Comparison of ENCODE assay signal across 11 cellular contexts in the genomic region with DNA sequence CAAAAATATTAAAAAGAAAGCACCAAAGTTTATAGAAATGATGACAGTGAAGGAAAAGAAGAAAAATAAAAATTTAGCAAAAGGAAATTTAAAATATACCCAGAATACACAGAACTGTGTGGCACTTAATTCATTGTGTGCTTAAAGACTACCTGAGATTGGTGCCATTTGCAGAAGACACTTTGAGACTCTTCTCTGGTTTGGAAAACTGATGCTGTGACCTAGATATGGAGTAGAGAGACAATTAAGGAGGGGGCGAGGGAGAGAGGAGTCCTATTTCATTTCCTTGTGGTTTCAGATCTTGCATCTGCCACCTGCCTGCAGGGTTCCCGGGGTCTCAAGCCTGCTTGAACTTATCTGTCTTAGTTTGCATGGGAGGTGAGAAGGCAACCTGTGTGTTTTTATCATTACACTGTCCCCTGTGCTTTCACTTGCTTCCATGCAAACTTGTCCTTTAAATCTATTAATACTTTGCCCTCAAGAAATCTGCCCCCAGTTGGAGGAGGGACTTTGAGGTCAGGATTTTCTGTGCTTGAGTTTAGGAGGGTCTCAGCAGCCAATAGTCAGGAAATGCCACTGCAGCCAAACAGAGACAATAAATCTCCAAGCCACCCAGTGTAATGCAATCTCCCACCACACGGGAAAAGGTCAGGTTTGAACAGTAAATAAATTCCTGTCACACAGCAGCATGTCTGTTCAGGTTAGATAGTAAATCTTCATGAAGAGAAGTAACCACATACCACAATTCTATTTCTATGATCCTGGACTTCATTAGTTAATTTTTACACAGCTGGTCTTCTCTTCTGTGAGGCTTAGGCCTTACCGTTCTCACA.
DNase-seq lines count a peak whose midpoint lies in the region; FAIRE-seq and TF ChIP-seq lines count a peak whose summit lies in the region.
"Had no signal": no experiment of that assay in that cellular context is flagged by ENCODE, and none has a peak within 500 bp of the region (broad histone marks: within the 10 kb centered on the region; RNA-seq: fewer than 3 reads in every experiment).

No MANE protein-coding gene starts in this region.

- H2AFZ ChIP-seq in Loucy (ENCODE audit: low read length) (0 out of 2 replicates have a peak overlapping the region, but pooled peaks have one; percentile 24), neuronal stem cell (ENCODE audit: low read length) (peak overlapping the region; percentile 56)

- H2BK15ac ChIP-seq in neuronal stem cell (ENCODE audit: low read length): no peak overlapping the region

- H3K79me1 ChIP-seq in neuronal stem cell (ENCODE audit: low read depth, low read length): no peaks in the 10 kb centered on the region

- no peaks in the 10 kb centered on the region for H3K9me2 ChIP-seq in Loucy (replicated peaks; ENCODE audit: low read depth, low read length)

- H3F3A ChIP-seq in Loucy (ENCODE audit: low read depth): no peaks in the 10 kb centered on the region

- H3K23ac ChIP-seq in neuronal stem cell (ENCODE audit: low read depth, low read length, poor library complexity): no peak overlapping the region

- H3K9ac ChIP-seq in Loucy (ENCODE audit: low read depth, low read length, poor library complexity, severe bottlenecking) (no peak overlapping the region), neuronal stem cell (ENCODE audit: low read depth, low read length, poor library complexity) (no peak overlapping the region)

- no peak overlapping the region for H2BK5ac ChIP-seq in neuronal stem cell (ENCODE audit: low read length)

- H3K18ac ChIP-seq in neuronal stem cell (ENCODE audit: low read length): no peak overlapping the region

- H3K4me1 ChIP-seq in Loucy (ENCODE audit: insufficient read depth, low read length, poor library complexity, severe bottlenecking): peaks cover 17% of the 10 kb centered on the region
- H3K4me1 ChIP-seq in neuronal stem cell (ENCODE audit: control insufficient read depth in 2 of 2, insufficient read depth in 1 of 2, low read depth in 1 of 2, low read length in 2 of 2): peaks cover 0 to 4% of the 10 kb centered on the region in 2 donors

- no peaks in the 10 kb centered on the region for H3K79me2 ChIP-seq in Loucy (ENCODE audit: insufficient read depth, low read length)

- peak; percentile 41 for TF ChIP-seq CTCF in GM12873 (IDR thresholded peaks at IDR 0.05; ENCODE audit: insufficient read depth, low read depth, low read length, missing control alignments)
- TF ChIP-seq CTCF in Loucy (conservative IDR thresholded peaks at IDR 0.05; ENCODE audit: low read length): peak; percentile 60
- TF ChIP-seq CTCF in bronchial epithelial cell (IDR thresholded peaks at IDR 0.05; ENCODE audit: insufficient read depth, low read length, severe bottlenecking): peak; percentile 20

- H2BK12ac ChIP-seq in neuronal stem cell (ENCODE audit: low read length): no peak overlapping the region

- DNase-seq in bronchial epithelial cell (ENCODE audit: low read depth): no peak
- no peak for DNase-seq in neuronal stem cell (ENCODE audit: low spot score)
- DNase-seq in middle frontal gyrus (ENCODE audit: extremely low spot score, low spot score): no peak
- no peak for DNase-seq in AG20443 (ENCODE audit: low spot score)
- no peak for DNase-seq in hippocampal formation (lab: John Stamatoyannopoulos, UW)
- DNase-seq: activated naive CD4-positive, alpha-beta T cell treated with anti-CD3 and anti-CD28 coated beads for 36 hours; midbrain; NCI-H226; stimulated activated CD4-positive, alpha-beta T cell treated with anti-CD3 and anti-CD28 coated beads, Interleukin-4, amount 100 ng/mL, for 24 hours had no signal

- H3K27me3 ChIP-seq in Loucy (ENCODE audit: insufficient read depth, low read length, poor library complexity, severe bottlenecking) (no peaks in the 10 kb centered on the region), bronchial epithelial cell (ENCODE audit: control insufficient read depth, insufficient read depth, low read length) (no peaks in the 10 kb centered on the region), neuronal stem cell (ENCODE audit: control insufficient read depth in 3 of 3, insufficient read depth in 3 of 3, low read depth in 1 of 3, low read length in 3 of 3) (no peaks in the 10 kb centered on the region)

- H3K9me3 ChIP-seq in Loucy (ENCODE audit: insufficient read depth, low read depth, low read length) (no peaks in the 10 kb centered on the region), neuronal stem cell (replicated peaks in 1 of 2; ENCODE audit: control insufficient read depth in 2 of 2, insufficient read depth in 1 of 2, low read depth in 1 of 2, low read length in 2 of 2) (no peaks in the 10 kb centered on the region)

- H2AK5ac ChIP-seq in neuronal stem cell (ENCODE audit: low read depth, low read length): no peak overlapping the region

- no peak overlapping the region for H4K91ac ChIP-seq in neuronal stem cell (ENCODE audit: low read depth, low read length, poor library complexity)

- peak; percentile 52 for FAIRE-seq in bronchial epithelial cell (lab: Jason Lieb, UNC)

- H3K36me3 ChIP-seq in Loucy (ENCODE audit: insufficient read depth, low read length) (no peaks in the 10 kb centered on the region), bronchial epithelial cell (ENCODE audit: control insufficient read depth, insufficient read depth, low read length) (no peaks in the 10 kb centered on the region), neuronal stem cell (replicated peaks in 1 of 2; ENCODE audit: control insufficient read depth in 2 of 2, insufficient read depth in 2 of 2, low read length in 2 of 2) (no peaks in the 10 kb centered on the region)

- H3K4me3 ChIP-seq in Loucy (ENCODE audit: low read length, poor library complexity, severe bottlenecking): peak overlapping the region; percentile 38
- no peak overlapping the region for H3K4me3 ChIP-seq in bronchial epithelial cell (ENCODE audit: low read depth, low read length)
- H3K4me3 ChIP-seq in neuronal stem cell (ENCODE audit: low read length in 2 of 2): no peak overlapping the region

- no peak overlapping the region for H2BK120ac ChIP-seq in neuronal stem cell (ENCODE audit: low read depth, low read length)

- no peaks in the 10 kb centered on the region for H4K20me1 ChIP-seq in Loucy (ENCODE audit: insufficient read depth, low read length, poor library complexity, severe bottlenecking)

- no peak overlapping the region for H3K4ac ChIP-seq in neuronal stem cell (ENCODE audit: low read length)

- no peak overlapping the region for H3K27ac ChIP-seq in neuronal stem cell (replicated peaks; ENCODE audit: low read length)

- H3K14ac ChIP-seq in neuronal stem cell (ENCODE audit: low read length): no peak overlapping the region

- WGBS in neuronal stem cell (ENCODE audit: extremely low coverage in 2 of 2, insufficient read length in 2 of 2, insufficient replicate concordance in 1 of 2), 2 donors: no CpG with 5 or more reads among the region's 4 CpGs

- no peak overlapping the region for H4K8ac ChIP-seq in neuronal stem cell (ENCODE audit: low read depth, low read length)

- H3K4me2 ChIP-seq in Loucy (ENCODE audit: low read depth, low read length, poor library complexity, severe bottlenecking): peak overlapping the region; percentile 65
- no peak overlapping the region for H3K4me2 ChIP-seq in neuronal stem cell (ENCODE audit: insufficient read depth, low read length, poor library complexity, severe bottlenecking)
